1 cellular context compared by ENCODE assay signal in genomic region chr17:7931709-7932482, GRCh38.
TF ChIP-seq lines count a peak whose summit lies in the region.

Gene CNTROB (plus strand): TSS chr17:7932206. CDS start chr17:7933080, 874 bp downstream.
Gene TRAPPC1 (minus strand): TSS chr17:7931946. CDS start chr17:7931829, 117 bp downstream.

TF ChIP-seq in K562, 482 proteins besides CTCF, POLR2A, EP300 and RAD21 (continued from another document and continues in another):
- TF ChIP-seq MLX (CRISPR knock-in tag; conservative IDR thresholded peaks at IDR 0.05) (no peak), MAFG (tag; conservative IDR thresholded peaks at IDR 0.05) (no peak), ARID3A (IDR thresholded peaks at IDR 0.05; ENCODE audit: borderline replicate concordance, low read depth, low read length) (no peak), GABPB1 (CRISPR knock-in tag; IDR thresholded peaks at IDR 0.05) (peak; percentile 86), ZNF431 (CRISPR knock-in tag; IDR thresholded peaks at IDR 0.05) (no peak), ZNF780A (CRISPR knock-in tag; IDR thresholded peaks at IDR 0.05) (no peak), CHD7 (IDR thresholded peaks at IDR 0.05; ENCODE audit: low read depth, low read length) (no peak), BACH1 (tag; IDR thresholded peaks at IDR 0.05) (no peak), ELK3 (CRISPR knock-in tag; IDR thresholded peaks at IDR 0.05) (no peak), CREBBP (IDR thresholded peaks at IDR 0.05; ENCODE audit: low read depth, low read length) (no peak), TFE3 (CRISPR knock-in tag; IDR thresholded peaks at IDR 0.05) (no peak), EWSR1 (IDR thresholded peaks at IDR 0.05; ENCODE audit: borderline replicate concordance, low read depth, partially characterized antibody) (no peak), BCLAF1 (IDR thresholded peaks at IDR 0.05; ENCODE audit: borderline replicate concordance in 1 of 2, control insufficient read depth in 1 of 2, low read depth in 2 of 2, low read length in 1 of 2) (no peak), ZNF707 (CRISPR knock-in tag; conservative IDR thresholded peaks at IDR 0.05) (no peak), ZNF79 (CRISPR knock-in tag; IDR thresholded peaks at IDR 0.05; ENCODE audit: low read depth) (no peak), ZC3H8 (IDR thresholded peaks at IDR 0.05) (no peak), SMARCA4 (IDR thresholded peaks at IDR 0.05) (peak; percentile 51), ZNF699 (CRISPR knock-in tag; IDR thresholded peaks at IDR 0.05; ENCODE audit: insufficient replicate concordance) (no peak), PTBP1 (IDR thresholded peaks at IDR 0.05; ENCODE audit: low read depth, low read length) (no peak), ADNP (tag; IDR thresholded peaks at IDR 0.05) (no peak), BMI1 (IDR thresholded peaks at IDR 0.05; ENCODE audit: low read length) (no peak), CHD1 (IDR thresholded peaks at IDR 0.05; ENCODE audit: low read length) (no peak), ZNF695 (CRISPR knock-in tag; IDR thresholded peaks at IDR 0.05) (no peak), THRAP3 (IDR thresholded peaks at IDR 0.05; ENCODE audit: borderline replicate concordance) (no peak), RBM22 (IDR thresholded peaks at IDR 0.05; ENCODE audit: low read depth, low read length, poor library complexity, severe bottlenecking) (no peak), RFX5 (IDR thresholded peaks at IDR 0.05; ENCODE audit: low read depth, low read length) (no peak), GTF3C2 (IDR thresholded peaks at IDR 0.05; ENCODE audit: borderline replicate concordance, extremely low read depth, insufficient read length) (no peak), MYC (IDR thresholded peaks at IDR 0.05; ENCODE audit: low read depth, low read length) (peak; percentile 55), MYC (CRISPR knock-in tag; IDR thresholded peaks at IDR 0.05; ENCODE audit: borderline replicate concordance, low read depth) (no peak), THAP12 (CRISPR knock-in tag; IDR thresholded peaks at IDR 0.05) (0 out of 2 replicates have a peak, but pooled peaks have one; percentile 47), SIN3B (IDR thresholded peaks at IDR 0.05; ENCODE audit: low read depth) (no peak)
